11 cellular contexts compared by ENCODE assay signal in the genomic region with DNA sequence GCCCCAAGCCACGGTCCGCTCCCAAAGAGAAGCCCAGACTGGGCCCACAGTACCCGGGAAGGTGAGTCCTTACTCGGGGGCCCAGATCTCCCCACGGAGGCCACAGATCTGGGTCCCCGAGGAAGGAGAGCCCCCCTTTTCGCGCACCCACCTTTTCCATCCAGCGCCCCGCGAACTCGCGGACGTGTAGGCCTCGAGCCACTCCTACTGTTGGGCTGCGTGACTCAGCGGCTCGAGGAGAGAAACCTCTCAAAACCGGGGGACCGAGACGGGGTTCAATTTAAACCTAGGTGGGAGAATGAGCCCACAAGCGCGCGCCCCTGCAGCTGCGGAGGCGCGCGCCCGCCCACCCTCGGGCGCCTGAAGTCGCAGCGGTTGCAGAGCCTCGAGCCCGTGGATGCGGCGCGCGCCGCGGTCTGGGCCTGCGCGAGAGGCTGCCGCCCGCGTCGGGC. TPM values are rescaled to one million over a fixed set of nuclear protein-coding genes. Genes with fewer than 3 reads are reported as not detected.
DNase-seq lines count a peak whose midpoint lies in the region; ATAC-seq lines count a peak whose summit lies in the region.
"Had no signal": no experiment of that assay in that cellular context is flagged by ENCODE, and none has a peak within 500 bp of the region (broad histone marks: within the 10 kb centered on the region; RNA-seq: fewer than 3 reads in every experiment).

No MANE protein-coding gene starts in this region.

- H3K36me3 Mint-ChIP-seq in activated T-cell treated with anti-CD3 and anti-CD28 coated beads, Interleukin-2, amount 50 U/mL, for 72 hours (ENCODE audit: insufficient read depth in 2 of 2): peaks cover 2 to 3% of the 10 kb centered on the region in 2 donors
- H3K36me3 Mint-ChIP-seq in activated T-helper 1 cell treated with anti-CD3 and anti-CD28 coated beads, Interleukin-12 subunit alpha, Interleukin-12 subunit beta, Interleukin-2, Interleukin-4 antibody, amounts not matched to agents 30 ng/mL and 10 ng/mL and 1 ng/mL, durations not matched to agents 14 hours and 24 hours and 36 hours (ENCODE audit: low read depth): peaks cover 7% of the 10 kb centered on the region

- peak; percentile 27 for ATAC-seq in HG02885 (IDR thresholded peaks at IDR 0.05; ENCODE audit: poor library complexity, unreplicated experiment)
- ATAC-seq in activated T-cell treated with anti-CD3 and anti-CD28 coated beads, Interleukin-2, amount 50 U/mL, for 72 hours (replicated peaks in 1 of 2): peak; percentile 31 to 54
- no peak for ATAC-seq in GM21576 (IDR thresholded peaks at IDR 0.05; ENCODE audit: unreplicated experiment)

- no peaks in the 10 kb centered on the region for H3K36me3 ChIP-seq in iPS-20b (ENCODE audit: insufficient read depth, low read depth, low read length)
- H3K36me3 ChIP-seq: gastroesophageal sphincter, SJCRH30 had no signal

- intact Hi-C loops in activated T-helper 1 cell treated with anti-CD3 and anti-CD28 coated beads, Interleukin-12 subunit alpha, Interleukin-12 subunit beta, Interleukin-2, Interleukin-4 antibody, amounts not matched to agents 30 ng/mL and 10 ng/mL and 1 ng/mL, durations not matched to agents 14 hours and 24 hours and 36 hours (cut with micrococcal nuclease): loop anchor here (5.0 to 10.0 kb wide), 2 partner anchors 33 to 510 kb away; no protein-coding TSS in a partner anchor

- peaks cover 16% of the 10 kb centered on the region for H3K4me1 Mint-ChIP-seq in activated T-cell treated with anti-CD3 and anti-CD28 coated beads, Interleukin-2, amount 50 U/mL, for 72 hours (ENCODE audit: low read depth)
- peaks cover 8% of the 10 kb centered on the region for H3K4me1 Mint-ChIP-seq in activated T-helper 1 cell treated with anti-CD3 and anti-CD28 coated beads, Interleukin-12 subunit alpha, Interleukin-12 subunit beta, Interleukin-2, Interleukin-4 antibody, amounts not matched to agents 30 ng/mL and 10 ng/mL and 1 ng/mL, durations not matched to agents 14 hours and 24 hours and 36 hours (ENCODE audit: low read depth)
- H3K4me1 Mint-ChIP-seq: central memory CD8-positive, alpha-beta T cell had no signal

- no peaks in the 10 kb centered on the region for H3K9me3 Mint-ChIP-seq in activated T-cell treated with anti-CD3 and anti-CD28 coated beads, Interleukin-2, amount 50 U/mL, for 72 hours
- peaks cover 7% of the 10 kb centered on the region for H3K9me3 Mint-ChIP-seq in activated T-helper 1 cell treated with anti-CD3 and anti-CD28 coated beads, Interleukin-12 subunit alpha, Interleukin-12 subunit beta, Interleukin-2, Interleukin-4 antibody, amounts not matched to agents 30 ng/mL and 10 ng/mL and 1 ng/mL, durations not matched to agents 14 hours and 24 hours and 36 hours
- H3K9me3 Mint-ChIP-seq: central memory CD8-positive, alpha-beta T cell had no signal

- peaks cover 67% of the 10 kb centered on the region for H3K27me3 Mint-ChIP-seq in activated T-cell treated with anti-CD3 and anti-CD28 coated beads, Interleukin-2, amount 50 U/mL, for 72 hours (ENCODE audit: low read depth)
- peaks cover 61% of the 10 kb centered on the region for H3K27me3 Mint-ChIP-seq in activated T-helper 1 cell treated with anti-CD3 and anti-CD28 coated beads, Interleukin-12 subunit alpha, Interleukin-12 subunit beta, Interleukin-2, Interleukin-4 antibody, amounts not matched to agents 30 ng/mL and 10 ng/mL and 1 ng/mL, durations not matched to agents 14 hours and 24 hours and 36 hours (ENCODE audit: insufficient read depth)

- H3K27ac ChIP-seq in iPS-20b (ENCODE audit: low read length) (no peak overlapping the region), skin epidermis (no peak overlapping the region)
- H3K27ac ChIP-seq: gastroesophageal sphincter, SJCRH30 had no signal

- H3K4me3 Mint-ChIP-seq in activated T-cell treated with anti-CD3 and anti-CD28 coated beads, Interleukin-2, amount 50 U/mL, for 72 hours: peak overlapping the region; percentile 70
- H3K4me3 Mint-ChIP-seq in activated T-helper 1 cell treated with anti-CD3 and anti-CD28 coated beads, Interleukin-12 subunit alpha, Interleukin-12 subunit beta, Interleukin-2, Interleukin-4 antibody, amounts not matched to agents 30 ng/mL and 10 ng/mL and 1 ng/mL, durations not matched to agents 14 hours and 24 hours and 36 hours: no peak overlapping the region

- H3K27ac Mint-ChIP-seq in activated T-cell treated with anti-CD3 and anti-CD28 coated beads, Interleukin-2, amount 50 U/mL, for 72 hours: no peak overlapping the region
- no peak overlapping the region for H3K27ac Mint-ChIP-seq in activated T-helper 1 cell treated with anti-CD3 and anti-CD28 coated beads, Interleukin-12 subunit alpha, Interleukin-12 subunit beta, Interleukin-2, Interleukin-4 antibody, amounts not matched to agents 30 ng/mL and 10 ng/mL and 1 ng/mL, durations not matched to agents 14 hours and 24 hours and 36 hours

- H3K4me3 ChIP-seq in iPS-20b (ENCODE audit: low read length): peak overlapping the region; percentile 69; the same call in 1 of the 2 replicates
- H3K4me3 ChIP-seq in skin epidermis: peak overlapping the region in 5 of 7 experiments; percentile 3 to 34 (median 20)
- H3K4me3 ChIP-seq: SJCRH30 had no signal

- peaks cover 95% of the 10 kb centered on the region for H3K27me3 ChIP-seq in iPS-20b (ENCODE audit: insufficient read depth, low read length)
- H3K27me3 ChIP-seq: SJCRH30 had no signal

- peak in 1 of 2 donors; percentile 7 for DNase-seq in activated T-cell treated with anti-CD3 and anti-CD28 coated beads, Interleukin-2, amount 50 U/mL, for 72 hours
- DNase-seq in activated T-helper 1 cell treated with anti-CD3 and anti-CD28 coated beads, Interleukin-12 subunit alpha, Interleukin-12 subunit beta, Interleukin-2, Interleukin-4 antibody, amounts not matched to agents 30 ng/mL and 10 ng/mL and 1 ng/mL, durations not matched to agents 14 hours and 24 hours and 36 hours (ENCODE audit: low spot score): no peak
- DNase-seq in NCI-H146 treated with DMSO at 0.1 percent for 48 hours (lab: John Stamatoyannopoulos, UW; ENCODE audit: unreplicated experiment): no peak
- no peak for DNase-seq in DMS53 treated with DMSO at 0.1 percent for 48 hours (lab: John Stamatoyannopoulos, UW; ENCODE audit: unreplicated experiment)
- DNase-seq: SJCRH30 had no signal

- peak overlapping the region; percentile 70; the same call in 1 of the 2 replicates for H3K9ac ChIP-seq in iPS-20b (ENCODE audit: low read depth, low read length)

- peaks cover 2% of the 10 kb centered on the region; the same call in 1 of the 2 replicates for H3K9me3 ChIP-seq in iPS-20b (ENCODE audit: insufficient read depth, low read depth, low read length)
- H3K9me3 ChIP-seq: SJCRH30 had no signal

- peaks cover 32% of the 10 kb centered on the region for H3K4me1 ChIP-seq in iPS-20b (ENCODE audit: insufficient read depth, low read length)
- H3K4me1 ChIP-seq: SJCRH30 had no signal

RNA-seq across cellular contexts. Expression of a gene that starts 6.3 kb away (rescaled TPM):
- total RNA-seq in activated T-cell treated with anti-CD3 and anti-CD28 coated beads, Interleukin-2, amount 50 U/mL, for 72 hours: not detected
- not detected in 2 replicates for total RNA-seq in activated T-helper 1 cell treated with anti-CD3 and anti-CD28 coated beads, Interleukin-12 subunit alpha, Interleukin-12 subunit beta, Interleukin-2, Interleukin-4 antibody, amounts not matched to agents 30 ng/mL and 10 ng/mL and 1 ng/mL, durations not matched to agents 14 hours and 24 hours and 36 hours
- total RNA-seq: gastroesophageal sphincter, SJCRH30 had no signal

RNA-seq across cellular contexts. Expression of a gene that starts 29.4 kb away (rescaled TPM):
- total RNA-seq in activated T-cell treated with anti-CD3 and anti-CD28 coated beads, Interleukin-2, amount 50 U/mL, for 72 hours: not detected
- total RNA-seq in activated T-helper 1 cell treated with anti-CD3 and anti-CD28 coated beads, Interleukin-12 subunit alpha, Interleukin-12 subunit beta, Interleukin-2, Interleukin-4 antibody, amounts not matched to agents 30 ng/mL and 10 ng/mL and 1 ng/mL, durations not matched to agents 14 hours and 24 hours and 36 hours: not detected in 2 replicates
